Comparison of ENCODE assay signal across 18 cellular contexts in the genomic region with DNA sequence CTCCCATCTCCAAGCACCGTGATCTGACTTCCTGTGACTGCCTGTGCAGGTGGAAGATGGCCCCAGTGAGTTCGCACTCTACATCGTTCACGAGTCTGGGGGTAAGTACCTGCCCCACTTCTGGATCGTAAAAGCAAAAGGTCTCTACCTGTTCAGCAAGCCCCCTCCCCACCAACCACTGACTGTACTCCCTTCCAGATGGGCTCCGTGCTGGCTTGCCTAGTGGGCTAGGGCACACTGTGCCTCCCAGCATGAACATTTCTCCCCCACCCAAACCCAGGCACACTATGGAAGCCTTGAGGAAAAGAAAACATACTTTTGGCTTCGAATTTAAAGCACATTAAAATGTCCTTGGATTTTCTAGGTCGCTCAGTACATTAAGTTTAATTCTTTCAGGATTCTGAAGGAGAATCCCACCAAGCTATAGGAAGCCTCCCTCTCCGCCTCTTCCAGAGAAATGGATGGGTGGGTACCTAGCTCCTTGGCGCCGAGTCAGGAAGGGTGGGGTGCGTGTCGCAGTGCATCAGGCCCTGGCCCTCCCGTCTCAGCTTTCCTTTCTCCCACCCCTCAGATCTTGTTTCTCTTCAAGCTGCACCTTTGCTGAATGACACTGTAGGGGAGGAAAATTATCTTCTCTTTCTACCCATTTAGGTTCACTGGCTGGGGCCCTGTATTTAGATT. TPM values are rescaled to one million over a fixed set of nuclear protein-coding genes. Genes with fewer than 3 reads are reported as not detected.
DNase-seq lines count a peak whose midpoint lies in the region; ATAC-seq and TF ChIP-seq lines count a peak whose summit lies in the region.
"Had no signal": no experiment of that assay in that cellular context is flagged by ENCODE, and none has a peak within 500 bp of the region (broad histone marks: within the 10 kb centered on the region; RNA-seq: fewer than 3 reads in every experiment).

No MANE protein-coding gene starts in this region.

- H3K9me3 ChIP-seq in heart left ventricle: no peaks in the 10 kb centered on the region
- H3K9me3 ChIP-seq in CD4-positive, alpha-beta memory T cell (ENCODE audit: control insufficient read depth in 1 of 2, low read length in 2 of 2): no peaks in the 10 kb centered on the region
- H3K9me3 ChIP-seq: HAP-1 had no signal

- H3K27me3 Mint-ChIP-seq in CD4-positive, alpha-beta memory T cell: peaks cover 3 to 14% of the 10 kb centered on the region in 2 donors

- peak overlapping the region in 11 of 12 donors; percentile 0 to 96 (median 64) for H3K27ac ChIP-seq in heart left ventricle
- no peak overlapping the region for H3K27ac ChIP-seq in CD4-positive, alpha-beta memory T cell (ENCODE audit: low read depth, low read length)
- H3K27ac ChIP-seq: brain microvascular endothelial cell, KMS-11 had no signal

- H3K4me3 ChIP-seq in heart left ventricle: no peak overlapping the region
- no peak overlapping the region for H3K4me3 ChIP-seq in CD4-positive, alpha-beta memory T cell (ENCODE audit: low read length in 2 of 2)
- H3K4me3 ChIP-seq: HAP-1 had no signal

- peaks cover 7 to 82% (median 64%) of the 10 kb centered on the region in 12 donors for H3K4me1 ChIP-seq in heart left ventricle
- peaks cover 2% of the 10 kb centered on the region for H3K4me1 ChIP-seq in CD4-positive, alpha-beta memory T cell (ENCODE audit: insufficient read depth, low read length)

- TF ChIP-seq POLR2A in heart left ventricle (IDR thresholded peaks at IDR 0.05): no peak

- H3K4me1 Mint-ChIP-seq in CD4-positive, alpha-beta memory T cell: peaks cover 0 to 8% (median 3%) of the 10 kb centered on the region in 4 donors
- H3K4me1 Mint-ChIP-seq: CD4-positive, CD25-positive, alpha-beta regulatory T cell had no signal

- POLR2A ChIA-PET in CD4-positive, alpha-beta memory T cell (lab: Charles Lee; ENCODE audit: partially characterized antibody): no interaction called here

- DNase-seq in Right ventricle myocardium inferior (ENCODE audit: missing footprints): peak; percentile 48
- DNase-seq in left cardiac atrium: no peak
- DNase-seq in heart left ventricle: peak in 2 of 5 donors; percentile 53 to 68
- peak; percentile 4 for DNase-seq in mucosa of gallbladder (ENCODE audit: low spot score)
- no peak for DNase-seq in CD4-positive, alpha-beta memory T cell
- DNase-seq in GM19238 (ENCODE audit: insufficient read length, low spot score): no peak
- DNase-seq: activated naive CD4-positive, alpha-beta T cell treated with anti-CD3 and anti-CD28 coated beads, Interleukin-2, amount 10 ng/mL, durations not matched to agents 7 days and 5 days; brain microvascular endothelial cell; CD4-positive, CD25-positive, alpha-beta regulatory T cell; effector CD4-positive, alpha-beta T cell; natural killer cell; NK-92 treated with Interleukin-12 subunit alpha and Interleukin-12 subunit beta, amount 100 ng/mL, for 24 hours; retina had no signal

- H3K36me3 ChIP-seq in heart left ventricle: peaks cover 0 to 96% (median 79%) of the 10 kb centered on the region in 9 donors
- no peaks in the 10 kb centered on the region for H3K36me3 ChIP-seq in CD4-positive, alpha-beta memory T cell (ENCODE audit: insufficient read depth, low read length)
- H3K36me3 ChIP-seq: brain microvascular endothelial cell, HAP-1 had no signal

- intact Hi-C loops in Right ventricle myocardium inferior (cut with DNase I) (no loop called here), left cardiac atrium (cut with DNase I) (no loop called here), heart left ventricle (cut with DNase I) (loop anchor here in 3 of 10 donors (1.0 to 10.0 kb wide), 4 partner anchors 57 to 1315 kb away; no protein-coding TSS in a partner anchor)
- intact Hi-C loops in CD4-positive, alpha-beta memory T cell (cut with micrococcal nuclease): no loop called here

- H3K27ac Mint-ChIP-seq in CD4-positive, alpha-beta memory T cell: no peak overlapping the region
- H3K27ac Mint-ChIP-seq: activated naive CD4-positive, alpha-beta T cell treated with anti-CD3 and anti-CD28 coated beads, Interleukin-2, amount 10 ng/mL, durations not matched to agents 7 days and 5 days; CD4-positive, CD25-positive, alpha-beta regulatory T cell; natural killer cell; T-helper 1 cell treated with Interleukin-12 subunit alpha and Interleukin-12 subunit beta and Interleukin-4 antibody, amounts not matched to agents 30 μg/mL and 1 μg/mL, for 36 hours had no signal

- no peak overlapping the region for H3K4me3 Mint-ChIP-seq in CD4-positive, alpha-beta memory T cell
- H3K4me3 Mint-ChIP-seq: activated naive CD4-positive, alpha-beta T cell treated with anti-CD3 and anti-CD28 coated beads, Interleukin-2, amount 10 ng/mL, durations not matched to agents 7 days and 5 days; CD4-positive, CD25-positive, alpha-beta regulatory T cell; natural killer cell; T-helper 1 cell treated with Interleukin-12 subunit alpha and Interleukin-12 subunit beta and Interleukin-4 antibody, amounts not matched to agents 30 μg/mL and 1 μg/mL, for 36 hours had no signal

- H3K9me3 Mint-ChIP-seq in CD4-positive, alpha-beta memory T cell: no peaks in the 10 kb centered on the region
- H3K9me3 Mint-ChIP-seq: activated naive CD4-positive, alpha-beta T cell treated with anti-CD3 and anti-CD28 coated beads, Interleukin-2, amount 10 ng/mL, durations not matched to agents 7 days and 5 days; CD4-positive, CD25-positive, alpha-beta regulatory T cell; natural killer cell; T-helper 1 cell treated with Interleukin-12 subunit alpha and Interleukin-12 subunit beta and Interleukin-4 antibody, amounts not matched to agents 30 μg/mL and 1 μg/mL, for 36 hours had no signal

- 66 to 79% (median 72%) methylated on average over 13 to 14 of the region's 14 CpGs for WGBS in heart left ventricle, 4 donors

- ATAC-seq in Right ventricle myocardium inferior (no peak), left cardiac atrium (no peak), heart left ventricle (no peak), GM19328 (IDR thresholded peaks at IDR 0.05; ENCODE audit: unreplicated experiment) (no peak), GM19023 (IDR thresholded peaks at IDR 0.05; ENCODE audit: unreplicated experiment) (no peak)
- ATAC-seq: natural killer cell had no signal

- no peaks in the 10 kb centered on the region for H3K36me3 Mint-ChIP-seq in CD4-positive, alpha-beta memory T cell
- H3K36me3 Mint-ChIP-seq: activated naive CD4-positive, alpha-beta T cell treated with anti-CD3 and anti-CD28 coated beads, Interleukin-2, amount 10 ng/mL, durations not matched to agents 7 days and 5 days; CD4-positive, CD25-positive, alpha-beta regulatory T cell had no signal

- no peak for TF ChIP-seq CTCF in heart left ventricle (IDR thresholded peaks at IDR 0.05)

- no peaks in the 10 kb centered on the region for H3K27me3 ChIP-seq in heart left ventricle
- H3K27me3 ChIP-seq in CD4-positive, alpha-beta memory T cell (ENCODE audit: insufficient read depth, low read length): no peaks in the 10 kb centered on the region
- H3K27me3 ChIP-seq: brain microvascular endothelial cell had no signal

- CTCF ChIA-PET in CD4-positive, alpha-beta memory T cell (lab: Charles Lee; ENCODE audit: partially characterized antibody): no interaction called here

RNA-seq across cellular contexts. Expression of gene ZNF22, which starts 11.0 kb away (rescaled TPM):
- total RNA-seq in Right ventricle myocardium inferior (13.7 TPM), left cardiac atrium (10 to 100 TPM; 18.9 to 21.1 TPM), heart left ventricle (10 to 100 TPM; 12.7 to 16.8 (median 14.6) TPM), mucosa of gallbladder (16.5 TPM)
- 10 to 100 TPM; 12.6 to 17.5 TPM for polyA plus RNA-seq in heart left ventricle
- total RNA-seq in CD4-positive, alpha-beta memory T cell: 10 to 100 TPM; 26.9 to 27.1 TPM
- polyA plus RNA-seq in CD4-positive, alpha-beta memory T cell: 10 to 100 TPM; 34.5 to 40.6 TPM

RNA-seq across cellular contexts. Expression of gene DEPP1, which starts 11.2 kb away (rescaled TPM):
- total RNA-seq in Right ventricle myocardium inferior (33.0 TPM), left cardiac atrium (10 to 100 TPM; 36.7 to 49.2 TPM), heart left ventricle (10 to 100 TPM; 11.0 to 76.5 (median 22.7) TPM), mucosa of gallbladder (45.8 TPM)
- polyA plus RNA-seq in heart left ventricle: 10 to 100 TPM; 19.1 to 37.9 TPM
- not detected for total RNA-seq in CD4-positive, alpha-beta memory T cell
- not detected for polyA plus RNA-seq in CD4-positive, alpha-beta memory T cell
- total RNA-seq: natural killer cell had no signal
- polyA plus RNA-seq: CD4-positive, CD25-positive, alpha-beta regulatory T cell had no signal

RNA-seq across cellular contexts. Expression of gene RASSF4, which starts 30.2 kb away (rescaled TPM):
- total RNA-seq in Right ventricle myocardium inferior (91.5 TPM), left cardiac atrium (10 to 100 TPM; 48.9 to 71.5 TPM), heart left ventricle (100 to 1,000 TPM in 4 of 9 donors, 10 to 100 TPM in 5; 64.4 to 125 (median 89.5) TPM), mucosa of gallbladder (41.9 TPM)
- polyA plus RNA-seq in heart left ventricle: 10 to 100 TPM; 48.3 to 66.2 TPM
- 1 to 10 TPM; 1.6 to 1.8 TPM for total RNA-seq in CD4-positive, alpha-beta memory T cell
- polyA plus RNA-seq in CD4-positive, alpha-beta memory T cell: under 1 TPM; 0.08 to 0.21 TPM

Comparison
In these comparisons a context has a peak if more than half of its experiments do, and no peak if none do; other contexts are left out.
1. DNase-seq: peak in Right ventricle myocardium inferior (single experiment) and mucosa of gallbladder (single experiment); none in left cardiac atrium (single experiment), CD4-positive, alpha-beta memory T cell (0 of 5) and GM19238 (single experiment).
2. RNA of gene DEPP1, which starts 11.2 kb away (total RNA-seq): 36.7 to 49.2 TPM in left cardiac atrium, 45.8 TPM in mucosa of gallbladder (single experiment), 33.0 TPM in Right ventricle myocardium inferior (single experiment) and 11.0 to 76.5 TPM in heart left ventricle; not detected in CD4-positive, alpha-beta memory T cell; every median in the first group is over 10 times any median in the second.
3. RNA of gene RASSF4, which starts 30.2 kb away (total RNA-seq): 91.5 TPM in Right ventricle myocardium inferior (single experiment), 64.4 to 125 TPM in heart left ventricle, 48.9 to 71.5 TPM in left cardiac atrium and 41.9 TPM in mucosa of gallbladder (single experiment); 1.6 to 1.8 TPM in CD4-positive, alpha-beta memory T cell; every median in the first group is over 10 times any median in the second.